13 cellular contexts compared by ENCODE assay signal in the genomic region with DNA sequence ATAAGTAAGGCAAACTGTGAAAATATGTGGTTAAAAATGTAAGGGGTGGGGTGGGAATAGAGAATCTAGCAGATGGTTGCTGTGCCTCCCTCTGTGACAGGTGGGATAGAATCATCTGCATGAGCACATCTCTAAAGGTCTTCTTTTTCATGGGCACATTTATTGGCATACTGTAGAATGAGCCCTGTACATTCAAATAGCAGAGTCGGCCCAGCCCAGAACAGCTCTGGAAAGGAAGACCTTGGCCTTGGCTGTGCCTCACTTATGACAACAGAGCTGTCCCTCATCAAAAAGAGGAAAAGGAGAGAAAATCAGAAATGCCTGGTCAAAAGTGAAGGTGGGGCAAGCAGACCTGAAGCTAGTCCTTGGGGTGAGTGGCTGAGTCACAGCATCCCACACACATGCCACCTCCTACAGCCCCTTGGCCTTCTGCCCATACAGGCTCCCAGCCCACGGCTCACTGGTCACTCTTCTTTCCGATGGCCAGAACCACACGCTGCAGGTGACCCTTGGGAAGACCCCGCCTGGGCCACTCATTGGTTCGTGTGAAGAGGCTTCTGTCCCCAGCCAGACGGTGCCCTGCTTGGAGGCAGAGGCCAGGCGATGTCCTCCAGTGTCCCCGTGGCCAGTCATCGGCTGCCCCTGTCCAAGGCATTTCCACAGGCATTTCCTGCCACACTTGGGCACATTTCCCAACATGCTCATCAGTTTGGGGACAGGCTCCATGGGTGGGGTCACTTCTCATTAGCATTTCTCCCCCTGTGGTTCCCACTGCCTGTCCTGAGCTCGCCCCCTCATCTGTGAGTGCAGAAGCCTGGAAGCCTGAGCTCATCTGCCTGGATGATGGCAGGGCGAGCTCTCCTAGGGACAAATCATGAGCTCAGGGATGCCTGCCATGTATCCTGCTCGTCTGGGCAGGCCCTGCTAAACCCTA.
DNase-seq lines count a peak whose midpoint lies in the region; ATAC-seq, FAIRE-seq and TF ChIP-seq lines count a peak whose summit lies in the region.
"Had no signal": no experiment of that assay in that cellular context is flagged by ENCODE, and none has a peak within 500 bp of the region (broad histone marks: within the 10 kb centered on the region; RNA-seq: fewer than 3 reads in every experiment).

No MANE protein-coding gene starts in this region.

- no peak for FAIRE-seq in K562 (lab: Jason Lieb, UNC)
- FAIRE-seq: pancreas had no signal

- H3K27ac ChIP-seq in HEK293 (ENCODE audit: extremely low read depth, low read depth, low read length), result no peak overlapping the region
- H3K27ac ChIP-seq in K562 (ENCODE audit: extremely low read depth, low read depth, low read length), result no peak overlapping the region; the same call in 2 of the 3 replicates
- H3K27ac ChIP-seq: KMS-11, pancreas had no signal

- H3K9ac ChIP-seq in K562 (ENCODE audit: insufficient read depth in 1 of 2, low read depth in 2 of 2, low read length in 2 of 2), result no peak overlapping the region
- H3K9ac ChIP-seq: KMS-11 had no signal

- peaks cover 5% of the 10 kb centered on the region for H3K9me1 ChIP-seq in K562 (ENCODE audit: control insufficient read depth, insufficient read depth, low read length)

- no peaks in the 10 kb centered on the region for H3K79me2 ChIP-seq in K562 (ENCODE audit: control insufficient read depth, insufficient read depth, low read length)

- H3K4me3 ChIP-seq in HEK293 (ENCODE audit: low read depth, low read length) (no peak overlapping the region), K562 (no peak overlapping the region)
- H3K4me3 ChIP-seq: pancreas had no signal

- no peaks in the 10 kb centered on the region for H3K9me3 ChIP-seq in HEK293 (ENCODE audit: control insufficient read depth, insufficient read depth, low read depth, low read length)
- no peaks in the 10 kb centered on the region for H3K9me3 ChIP-seq in K562 (replicated peaks; ENCODE audit: control insufficient read depth, insufficient read depth, low read depth, low read length)
- H3K9me3 ChIP-seq: pancreas had no signal

- no peak for ATAC-seq in K562

- no peak for TF ChIP-seq RAD21 in K562 (CRISPR knock-in tag; conservative IDR thresholded peaks at IDR 0.05 in 1 of 2, IDR thresholded peaks at IDR 0.05 in 1 of 2)

- intact Hi-C loops in K562 (cut with micrococcal nuclease), result loop anchor here (10.0 kb wide), 1 partner anchor 523 kb away; no protein-coding TSS in a partner anchor

- DNase-seq in A172 (ENCODE audit: low spot score) (peak; percentile 83), K562 (ENCODE audit: extremely low read depth in 1 of 4, low spot score in 3 of 4) (peak in 1 of 4 experiments; percentile 7), iris pigment epithelial cell (ENCODE audit: low read depth) (peak; percentile 30), HPDE6-E6E7 (ENCODE audit: extremely low spot score) (no peak), iPS-NIHi7 (ENCODE audit: extremely low spot score) (no peak), SW 1271 (lab: John Stamatoyannopoulos, UW) (no peak), NCI-H82 (lab: John Stamatoyannopoulos, UW) (no peak)
- DNase-seq: ACHN; activated T-cell treated with anti-CD3 and anti-CD28 coated beads, Interleukin-2, amount 50 U/mL, for 1 hour; DMS53 had no signal

- H2AFZ ChIP-seq in K562 (ENCODE audit: low read depth, low read length), result no peak overlapping the region

- no TSS peak for BruUV-seq in K562 (replicated peaks; lab: Mats Ljungman, UMichigan)

- POLR2A ChIA-PET in HEK293 (lab: Yijun Ruan, JAX), result no interaction called here
- POLR2A ChIA-PET in K562 (lab: Yijun Ruan, JAX), result interaction anchor here (0.9 to 1.3 kb wide), 4 partner anchors 8 to 48 kb away, joined by 3 to 5 read pairs (median 3); no protein-coding TSS in a partner anchor

- TF ChIP-seq CTCF in HEK293 (tag by site-specific recombination; IDR thresholded peaks at IDR 0.05) (no peak), K562 (IDR thresholded peaks at IDR 0.05 in 2 of 3, conservative IDR thresholded peaks at IDR 0.05 in 1 of 3; ENCODE audit: insufficient read depth in 2 of 3, low read depth in 1 of 3, low read length in 3 of 3) (no peak)

- no peak overlapping the region for H3K4me2 ChIP-seq in K562 (ENCODE audit: insufficient read depth, low read length)
- H3K4me2 ChIP-seq: KMS-11 had no signal

- in situ Hi-C loops in K562 (cut with MboI), result no loop called here

- H3K4me1 ChIP-seq in HEK293 (ENCODE audit: control insufficient read depth, insufficient read depth, low read length), result no peaks in the 10 kb centered on the region
- H3K4me1 ChIP-seq in K562 (replicated peaks in 1 of 2; ENCODE audit: control insufficient read depth in 2 of 2, insufficient read depth in 2 of 2, low read length in 2 of 2), result 0 out of 5 replicates have a peak, but pooled peaks cover 0 to 4% of the 10 kb centered on the region in 2 experiments
- H3K4me1 ChIP-seq: pancreas had no signal

- no peak for TF ChIP-seq POLR2A in K562 (conservative IDR thresholded peaks at IDR 0.05)

- H3K27me3 ChIP-seq in K562 (ENCODE audit: control insufficient read depth in 2 of 2, insufficient read depth in 2 of 2, low read length in 2 of 2), result peaks cover 21 to 54% of the 10 kb centered on the region in 2 experiments; a peak in 4 of 5 replicates
- H3K27me3 ChIP-seq: pancreas had no signal

- WGBS in K562 (ENCODE audit: insufficient coverage, low coverage, missing lambda C conversion rate), result 4% methylated on average over 10 of the region's 13 CpGs

- CTCF ChIA-PET in HEK293 (lab: Yijun Ruan, JAX) (interaction anchor here (0.6 to 1.4 kb wide), 2 partner anchors 14 to 25 kb away, joined by 4 to 5 read pairs; no protein-coding TSS in a partner anchor), K562 (lab: Yijun Ruan, JAX; ENCODE audit: low intra/inter-chr PET ratio) (interaction anchor here (1.1 to 2.0 kb wide), 2 partner anchors 75 to 87 kb away, joined by 3 to 12 read pairs; no protein-coding TSS in a partner anchor)

- no peaks in the 10 kb centered on the region for H4K20me1 ChIP-seq in K562 (replicated peaks; ENCODE audit: control insufficient read depth, insufficient read depth, low read length)

- H3K36me3 ChIP-seq in HEK293 (ENCODE audit: control insufficient read depth in 2 of 2, insufficient read depth in 1 of 2, low read length in 2 of 2) (no peaks in the 10 kb centered on the region), K562 (ENCODE audit: control insufficient read depth, insufficient read depth, low read length) (no peaks in the 10 kb centered on the region)
- H3K36me3 ChIP-seq: pancreas had no signal

- TF ChIP-seq EP300 in K562 (IDR thresholded peaks at IDR 0.05; ENCODE audit: low read length), result no peak

TF ChIP-seq in HEK293, 187 proteins besides CTCF, POLR2A, EP300 and RAD21:
- TF ChIP-seq EGR2 (tag by site-specific recombination; IDR thresholded peaks at IDR 0.05; ENCODE audit: low read depth) (peak; percentile 79; the same call in 1 of the 2 replicates), ZNF571 (tag by site-specific recombination; IDR thresholded peaks at IDR 0.05) (no peak), ZFHX2 (tag by site-specific recombination; conservative IDR thresholded peaks at IDR 0.05) (peak; percentile 86)

TF ChIP-seq in K562, 482 proteins besides CTCF, POLR2A, EP300 and RAD21:
- TF ChIP-seq ZNF778 (CRISPR knock-in tag; IDR thresholded peaks at IDR 0.05) (no peak), ZNF253 (CRISPR knock-in tag; conservative IDR thresholded peaks at IDR 0.05) (no peak), EGR1 (conservative IDR thresholded peaks at IDR 0.05) (peak; percentile 40), ZNF347 (CRISPR knock-in tag; IDR thresholded peaks at IDR 0.05; ENCODE audit: low read depth) (no peak), MEF2A (IDR thresholded peaks at IDR 0.05; ENCODE audit: control insufficient read depth, low read depth, low read length) (no peak), ZNF764 (CRISPR knock-in tag; IDR thresholded peaks at IDR 0.05; ENCODE audit: low read depth) (no peak)
- TF ChIP-seq, protein P1, sequence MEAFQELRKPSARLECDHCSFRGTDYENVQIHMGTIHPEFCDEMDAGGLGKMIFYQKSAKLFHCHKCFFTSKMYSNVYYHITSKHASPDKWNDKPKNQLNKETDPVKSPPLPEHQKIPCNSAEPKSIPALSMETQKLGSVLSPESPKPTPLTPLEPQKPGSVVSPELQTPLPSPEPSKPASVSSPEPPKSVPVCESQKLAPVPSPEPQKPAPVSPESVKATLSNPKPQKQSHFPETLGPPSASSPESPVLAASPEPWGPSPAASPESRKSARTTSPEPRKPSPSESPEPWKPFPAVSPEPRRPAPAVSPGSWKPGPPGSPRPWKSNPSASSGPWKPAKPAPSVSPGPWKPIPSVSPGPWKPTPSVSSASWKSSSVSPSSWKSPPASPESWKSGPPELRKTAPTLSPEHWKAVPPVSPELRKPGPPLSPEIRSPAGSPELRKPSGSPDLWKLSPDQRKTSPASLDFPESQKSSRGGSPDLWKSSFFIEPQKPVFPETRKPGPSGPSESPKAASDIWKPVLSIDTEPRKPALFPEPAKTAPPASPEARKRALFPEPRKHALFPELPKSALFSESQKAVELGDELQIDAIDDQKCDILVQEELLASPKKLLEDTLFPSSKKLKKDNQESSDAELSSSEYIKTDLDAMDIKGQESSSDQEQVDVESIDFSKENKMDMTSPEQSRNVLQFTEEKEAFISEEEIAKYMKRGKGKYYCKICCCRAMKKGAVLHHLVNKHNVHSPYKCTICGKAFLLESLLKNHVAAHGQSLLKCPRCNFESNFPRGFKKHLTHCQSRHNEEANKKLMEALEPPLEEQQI (IDR thresholded peaks at IDR 0.05), result no peak

Comparison
In these comparisons a context has a peak if more than half of its experiments do, and no peak if none do; other contexts are left out.
1. DNase-seq: peak in A172 (single experiment) and iris pigment epithelial cell (single experiment); none in HPDE6-E6E7 (single experiment), iPS-NIHi7 (single experiment), SW 1271 (0 of 2) and NCI-H82 (single experiment).